In the genomic region with DNA sequence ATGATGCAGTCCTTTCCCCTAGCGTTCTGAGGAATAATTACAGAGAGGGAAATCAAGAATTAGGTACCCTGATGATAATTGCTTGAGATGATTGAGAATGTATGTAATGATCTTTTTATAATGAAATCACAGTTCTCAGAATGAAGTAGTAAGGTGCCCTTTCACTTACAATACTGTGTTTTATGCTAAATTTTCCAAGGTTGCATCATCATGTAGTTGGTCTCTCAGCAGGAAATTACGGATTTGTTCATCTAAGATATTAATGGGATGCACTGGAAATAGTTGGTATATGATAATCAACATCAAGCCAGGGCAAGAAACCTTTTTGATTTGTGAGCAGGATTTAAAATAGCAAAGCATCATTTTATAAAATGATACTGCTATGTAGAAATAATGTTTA, we compare ENCODE assay signal across 23 cellular contexts.
DNase-seq lines count a peak whose midpoint lies in the region; TF ChIP-seq lines count a peak whose summit lies in the region.
"Had no signal": no experiment of that assay in that cellular context is flagged by ENCODE, and none has a peak within 500 bp of the region (broad histone marks: within the 10 kb centered on the region; RNA-seq: fewer than 3 reads in every experiment).

No MANE protein-coding gene starts in this region.

- no peaks in the 10 kb centered on the region for H3K27me3 Mint-ChIP-seq in activated naive CD4-positive, alpha-beta T cell treated with anti-CD3 and anti-CD28 coated beads, Interleukin-2, amount 50 U/mL, for 24 hours
- H3K27me3 Mint-ChIP-seq: CD8-positive, alpha-beta memory T cell had no signal

- H3K4me2 ChIP-seq in parathyroid adenoma (ENCODE audit: low read length) = peak overlapping the region; percentile 69
- H3K4me2 ChIP-seq: PC-9 had no signal

- H3K9me3 ChIP-seq in parathyroid adenoma (ENCODE audit: control insufficient read depth, low read length) = no peaks in the 10 kb centered on the region

- peak overlapping the region; percentile 26 for H3K4me3 ChIP-seq in parathyroid adenoma (ENCODE audit: low read depth, low read length)
- H3K4me3 ChIP-seq: PC-9, SK-N-MC had no signal

- no peak overlapping the region for H3K4me3 Mint-ChIP-seq in activated naive CD4-positive, alpha-beta T cell treated with anti-CD3 and anti-CD28 coated beads, Interleukin-2, amount 50 U/mL, for 24 hours
- H3K4me3 Mint-ChIP-seq: CD8-positive, alpha-beta memory T cell had no signal

- peak overlapping the region; percentile 4 for H3K27ac Mint-ChIP-seq in activated naive CD4-positive, alpha-beta T cell treated with anti-CD3 and anti-CD28 coated beads, Interleukin-2, amount 50 U/mL, for 24 hours

- no peaks in the 10 kb centered on the region for H3K9me3 Mint-ChIP-seq in activated naive CD4-positive, alpha-beta T cell treated with anti-CD3 and anti-CD28 coated beads, Interleukin-2, amount 50 U/mL, for 24 hours
- H3K9me3 Mint-ChIP-seq: CD8-positive, alpha-beta memory T cell had no signal

- H3K36me3 Mint-ChIP-seq in activated naive CD4-positive, alpha-beta T cell treated with anti-CD3 and anti-CD28 coated beads, Interleukin-2, amount 50 U/mL, for 24 hours = peaks cover 15% of the 10 kb centered on the region

- no peak for DNase-seq in activated naive CD4-positive, alpha-beta T cell treated with anti-CD3 and anti-CD28 coated beads, Interleukin-2, amount 50 U/mL, for 16 hours
- DNase-seq in caudate nucleus (lab: John Stamatoyannopoulos, UW) = no peak
- DNase-seq in COR-L47 (lab: John Stamatoyannopoulos, UW) = no peak
- DNase-seq in RKO (ENCODE audit: low spot score) = no peak
- no peak for DNase-seq in kidney glomerular epithelial cell (lab: John Stamatoyannopoulos, UW)
- DNase-seq: 8988T; AML-193; C1 segment of cervical spinal cord; CD8-positive, alpha-beta memory T cell; GDM1; GOT3; MM.1S; NCI-H1092; NCI-H1436 treated with DMSO at 0.1 percent for 48 hours; NCI-H1930; NCI-H510A; PC-9; SHP77 treated with DMSO at 0.1 percent for 48 hours had no signal

- no peak overlapping the region for H2AFZ ChIP-seq in parathyroid adenoma
- H2AFZ ChIP-seq: PC-9 had no signal

- H3K9ac ChIP-seq in parathyroid adenoma = no peak overlapping the region

- TF ChIP-seq CTCF in C4-2B (conservative IDR thresholded peaks at IDR 0.05) (no peak), parathyroid adenoma (IDR thresholded peaks at IDR 0.05) (no peak)

- H3K79me2 ChIP-seq in parathyroid adenoma = no peaks in the 10 kb centered on the region

- H3K4me1 Mint-ChIP-seq in activated naive CD4-positive, alpha-beta T cell treated with anti-CD3 and anti-CD28 coated beads, Interleukin-2, amount 50 U/mL, for 24 hours = no peaks in the 10 kb centered on the region

- peaks cover 15% of the 10 kb centered on the region for H3K36me3 ChIP-seq in parathyroid adenoma (ENCODE audit: control insufficient read depth, insufficient read depth, low read length)

- H3K4me1 ChIP-seq in parathyroid adenoma = peaks cover 43% of the 10 kb centered on the region

- H3K27me3 ChIP-seq in parathyroid adenoma (ENCODE audit: control insufficient read depth, insufficient read depth, low read length) = no peaks in the 10 kb centered on the region

- H3K27ac ChIP-seq in C4-2B (peak overlapping the region; percentile 66), caudate nucleus (ENCODE audit: low read depth, low read length) (peak overlapping the region; percentile 56), parathyroid adenoma (peak overlapping the region; percentile 91)
- H3K27ac ChIP-seq: PC-9, RWPE1, SK-N-MC had no signal
